ENCODE assay signal across 19 cellular contexts in the genomic region with DNA sequence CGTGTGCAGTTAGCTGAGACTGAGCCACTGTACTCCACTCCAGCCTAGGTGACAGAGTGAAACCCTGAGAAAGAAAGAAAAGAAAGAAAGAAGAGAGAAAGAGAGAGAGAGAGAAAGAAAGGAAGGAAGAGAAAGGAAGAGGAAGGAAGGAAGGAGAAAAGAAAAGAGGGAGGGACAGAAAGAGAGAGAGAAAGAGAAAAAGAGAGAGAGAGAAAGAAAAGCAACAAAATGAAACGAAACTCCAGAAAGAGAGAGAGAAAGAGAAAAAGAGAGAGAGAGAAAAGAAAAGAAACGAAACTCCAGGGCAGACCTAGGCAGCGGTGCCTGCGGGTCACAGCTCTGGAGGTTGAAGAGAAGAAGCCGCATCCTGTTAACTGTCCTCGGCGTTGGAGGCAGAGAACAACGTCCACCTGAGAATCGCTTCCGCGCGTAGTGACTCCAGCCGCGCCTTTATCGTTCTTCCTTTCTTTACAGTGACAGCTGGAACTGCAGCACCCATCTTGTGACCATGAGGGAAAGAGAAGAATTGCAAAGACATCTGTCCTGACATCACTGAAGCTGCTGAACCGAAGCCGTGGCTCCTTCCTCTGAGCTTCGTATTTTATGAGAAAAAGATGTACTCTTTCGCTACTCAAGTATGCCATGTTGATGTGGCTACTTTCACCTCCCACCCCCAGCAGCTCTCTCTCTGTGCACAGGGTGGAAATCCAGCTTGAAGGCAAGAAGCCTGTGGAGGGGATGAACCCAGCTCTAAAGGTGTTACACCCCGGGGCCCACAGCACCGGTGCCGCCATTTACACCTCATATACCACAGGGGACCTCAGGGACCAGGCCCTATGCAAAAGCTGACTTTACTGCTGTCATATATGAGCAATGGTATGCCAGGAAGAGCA. TPM values are rescaled to one million over a fixed set of nuclear protein-coding genes. Genes with fewer than 3 reads are reported as not detected.
A peak's percentile ranks its signal among the peaks of the same experiment; 100 is the strongest.
DNase-seq lines count a peak whose midpoint lies in the region; ATAC-seq, FAIRE-seq and TF ChIP-seq lines count a peak whose summit lies in the region.
"Had no signal": no experiment of that assay in that cellular context is flagged by ENCODE, and none has a peak within 500 bp of the region (broad histone marks: within the 10 kb centered on the region; RNA-seq: fewer than 3 reads in every experiment).

No MANE protein-coding gene starts in this region.

- POLR2A ChIA-PET in WTC11 (lab: Charles Lee): no interaction called here

- ATAC-seq in stimulated activated naive CD8-positive, alpha-beta T cell treated with anti-CD3 and anti-CD28 coated beads, Interleukin-15, amount 100 ng/mL, for 72 hours: peak; percentile 26
- no peak for ATAC-seq in stimulated activated naive CD8-positive, alpha-beta T cell treated with anti-CD3 and anti-CD28 coated beads, Interleukin-15, Interleukin-2, amounts not matched to agents 100 U/mL and 50 U/mL, for 24 hours
- ATAC-seq in WTC11 (no peak), HG03108 (IDR thresholded peaks at IDR 0.05; ENCODE audit: unreplicated experiment) (no peak), GM18498 (IDR thresholded peaks at IDR 0.05; ENCODE audit: unreplicated experiment) (no peak)

- peaks cover 10% of the 10 kb centered on the region for H3K27me3 Mint-ChIP-seq in stimulated activated naive CD8-positive, alpha-beta T cell treated with anti-CD3 and anti-CD28 coated beads, Interleukin-15, amount 100 ng/mL, for 72 hours
- H3K27me3 Mint-ChIP-seq in WTC11 (ENCODE audit: low read depth) (no peaks in the 10 kb centered on the region), nephron (ENCODE audit: low read depth) (no peaks in the 10 kb centered on the region)

- no peak for TF ChIP-seq CTCF in WTC11 (IDR thresholded peaks at IDR 0.05)
- no peak for TF ChIP-seq CTCF in nephron (IDR thresholded peaks at IDR 0.05; ENCODE audit: unreplicated experiment in 3 of 3)
- no peak for TF ChIP-seq CTCF in D721Med (IDR thresholded peaks at IDR 0.05; ENCODE audit: insufficient read depth, missing control alignments)

- H3K4me3 Mint-ChIP-seq in stimulated activated naive CD8-positive, alpha-beta T cell treated with anti-CD3 and anti-CD28 coated beads, Interleukin-15, amount 100 ng/mL, for 72 hours: no peak overlapping the region
- H3K4me3 Mint-ChIP-seq in WTC11: no peak overlapping the region
- H3K4me3 Mint-ChIP-seq in nephron: no peak overlapping the region
- H3K4me3 Mint-ChIP-seq: H9 had no signal

- CTCF ChIA-PET in WTC11 (lab: Charles Lee): interaction anchor here (0.7 kb wide), 1 partner anchor 71 kb away, joined by 3 read pairs; no protein-coding TSS in a partner anchor

- H3K9me3 Mint-ChIP-seq in stimulated activated naive CD8-positive, alpha-beta T cell treated with anti-CD3 and anti-CD28 coated beads, Interleukin-15, amount 100 ng/mL, for 72 hours: peaks cover 0 to under 1% of the 10 kb centered on the region in 2 donors
- H3K9me3 Mint-ChIP-seq in WTC11 (no peaks in the 10 kb centered on the region), nephron (no peaks in the 10 kb centered on the region)
- H3K9me3 Mint-ChIP-seq: H9 had no signal

- H3K27ac Mint-ChIP-seq in stimulated activated naive CD8-positive, alpha-beta T cell treated with anti-CD3 and anti-CD28 coated beads, Interleukin-15, amount 100 ng/mL, for 72 hours: no peak overlapping the region
- peak overlapping the region; percentile 41 for H3K27ac Mint-ChIP-seq in WTC11
- H3K27ac Mint-ChIP-seq in nephron: peak overlapping the region in 2 of 3 experiments; percentile 13 to 56

- H3K36me3 Mint-ChIP-seq in WTC11: no peaks in the 10 kb centered on the region
- no peaks in the 10 kb centered on the region for H3K36me3 Mint-ChIP-seq in nephron (ENCODE audit: low read depth)

- no peaks in the 10 kb centered on the region for H3K4me1 Mint-ChIP-seq in stimulated activated naive CD8-positive, alpha-beta T cell treated with anti-CD3 and anti-CD28 coated beads, Interleukin-15, amount 100 ng/mL, for 72 hours
- H3K4me1 Mint-ChIP-seq in WTC11 (peaks cover 31% of the 10 kb centered on the region), nephron (peaks cover 10% of the 10 kb centered on the region)

- DNase-seq in stimulated activated naive CD8-positive, alpha-beta T cell treated with anti-CD3 and anti-CD28 coated beads, Interleukin-15, amount 100 ng/mL, for 72 hours: no peak
- no peak for DNase-seq in stimulated activated naive CD8-positive, alpha-beta T cell treated with anti-CD3 and anti-CD28 coated beads, Interleukin-15, Interleukin-2, amounts not matched to agents 100 U/mL and 50 U/mL, for 24 hours
- DNase-seq in WTC11 (ENCODE audit: low spot score) (peak; percentile 9), D721Med (ENCODE audit: insufficient read length, low spot score) (no peak)
- DNase-seq: activated CD4-positive, alpha-beta T cell treated with anti-CD3 and anti-CD28 coated beads for 4 hours; activated effector memory CD4-positive, alpha-beta T cell treated with anti-CD3 and anti-CD28 coated beads, Interleukin-2, amount 50 U/mL, for 16 hours; amniotic stem cell; DMS79 treated with DMSO at 0.1 percent for 48 hours; mammary epithelial cell; NCI-H1105 treated with DMSO at 0.1 percent for 48 hours; NCI-H2081 treated with DMSO at 0.1 percent for 48 hours; NCI-H510A treated with DMSO at 0.1 percent for 48 hours; occipital lobe had no signal

- FAIRE-seq in D721Med (lab: Jason Lieb, UNC): no peak
- FAIRE-seq: HTR-8/SVneo had no signal

TF ChIP-seq in WTC11, 78 proteins besides CTCF, POLR2A, EP300 and RAD21:
- TF ChIP-seq, protein P1, sequence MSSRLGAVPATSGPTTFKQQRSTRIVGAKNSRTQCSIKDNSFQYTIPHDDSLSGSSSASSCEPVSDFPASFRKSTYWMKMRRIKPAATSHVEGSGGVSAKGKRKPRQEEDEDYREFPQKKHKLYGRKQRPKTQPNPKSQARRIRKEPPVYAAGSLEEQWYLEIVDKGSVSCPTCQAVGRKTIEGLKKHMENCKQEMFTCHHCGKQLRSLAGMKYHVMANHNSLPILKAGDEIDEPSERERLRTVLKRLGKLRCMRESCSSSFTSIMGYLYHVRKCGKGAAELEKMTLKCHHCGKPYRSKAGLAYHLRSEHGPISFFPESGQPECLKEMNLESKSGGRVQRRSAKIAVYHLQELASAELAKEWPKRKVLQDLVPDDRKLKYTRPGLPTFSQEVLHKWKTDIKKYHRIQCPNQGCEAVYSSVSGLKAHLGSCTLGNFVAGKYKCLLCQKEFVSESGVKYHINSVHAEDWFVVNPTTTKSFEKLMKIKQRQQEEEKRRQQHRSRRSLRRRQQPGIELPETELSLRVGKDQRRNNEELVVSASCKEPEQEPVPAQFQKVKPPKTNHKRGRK (CRISPR knock-in tag; IDR thresholded peaks at IDR 0.05; ENCODE audit: borderline replicate concordance): peak; percentile 63; the same call in 1 of the 2 replicates
- no peak for TF ChIP-seq ZNF317 (CRISPR knock-in tag; IDR thresholded peaks at IDR 0.05; ENCODE audit: borderline replicate concordance, low read depth)

RNA-seq across cellular contexts. Expression of a gene that starts 56.9 kb away (rescaled TPM):
- total RNA-seq in WTC11 (2021): 2.1 to 2.7 TPM (median 2.5 TPM) in 3 replicates
- total RNA-seq: LHCN-M2 had no signal

Comparison
In these comparisons a context has a peak if more than half of its experiments do, and no peak if none do; other contexts are left out.
1. H3K27ac Mint-ChIP-seq: peak in WTC11 (single experiment) and nephron (2 of 3); none in stimulated activated naive CD8-positive, alpha-beta T cell treated with anti-CD3 and anti-CD28 coated beads, Interleukin-15, amount 100 ng/mL, for 72 hours (0 of 2).